ENCODE assay signal across 20 cellular contexts in the genomic region with DNA sequence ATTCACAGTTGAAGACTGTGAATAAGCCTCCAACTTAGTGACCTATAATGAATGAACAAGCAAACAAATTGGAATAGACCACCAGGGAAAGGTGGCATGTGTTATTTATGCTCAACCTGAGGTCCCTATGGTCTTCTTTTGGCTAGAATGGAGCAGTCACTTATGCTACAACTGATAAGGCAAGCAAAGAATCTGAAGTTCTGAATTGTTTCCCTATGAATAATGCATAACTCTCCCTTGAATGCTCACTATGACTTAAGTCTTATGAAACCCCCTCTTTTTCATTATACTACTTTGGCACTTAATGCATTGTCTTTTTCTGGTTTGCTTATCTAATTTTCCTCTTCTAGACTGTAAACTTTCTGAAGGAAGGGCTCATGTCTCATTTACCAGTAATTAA. TPM values are rescaled to one million over a fixed set of nuclear protein-coding genes. Genes with fewer than 3 reads are reported as not detected.
A peak's percentile ranks its signal among the peaks of the same experiment; 100 is the strongest.
DNase-seq lines count a peak whose midpoint lies in the region; ATAC-seq and TF ChIP-seq lines count a peak whose summit lies in the region.
"Had no signal": no experiment of that assay in that cellular context is flagged by ENCODE, and none has a peak within 500 bp of the region (broad histone marks: within the 10 kb centered on the region; RNA-seq: fewer than 3 reads in every experiment).

No MANE protein-coding gene starts in this region.

- H3K4me3 Mint-ChIP-seq in CD14-positive monocyte (no peak overlapping the region), T-cell (no peak overlapping the region)
- H3K4me3 Mint-ChIP-seq: activated CD4-positive, alpha-beta T cell treated with anti-CD3 and anti-CD28 coated beads, Interleukin-2, amount 10 ng/mL, durations not matched to agents 7 days and 5 days; endodermal cell; immature natural killer cell; mesothelial cell of epicardium; stimulated activated naive B cell treated with anti-CD40 and anti-IgM and Interleukin-4, amounts not matched to agents 10 μg/mL and 1 μg/mL and 100 μg/mL, for 72 hours had no signal

- H3K4me1 Mint-ChIP-seq in CD14-positive monocyte (peaks cover 27% of the 10 kb centered on the region), T-cell (peaks cover 0 to 3% (median 0%) of the 10 kb centered on the region in 3 donors)
- H3K4me1 Mint-ChIP-seq: immature natural killer cell; stimulated activated naive B cell treated with anti-CD40 and anti-IgM and Interleukin-4, amounts not matched to agents 10 μg/mL and 1 μg/mL and 100 μg/mL, for 72 hours had no signal

- CTCF ChIA-PET in AG04450 (lab: Charles Lee) (interaction anchor here (0.9 to 4.2 kb wide), 5 partner anchors 38 to 533 kb away, joined by 3 to 22 read pairs (median 9); no protein-coding TSS in a partner anchor), T-cell (lab: Charles Lee) (no interaction called here)

- DNase-seq in AG04450 (ENCODE audit: low read depth, low spot score) = no peak
- peak; percentile 38 for DNase-seq in M059J (ENCODE audit: low read depth)
- DNase-seq in epithelial cell of esophagus (ENCODE audit: low read depth) = peak; percentile 49
- no peak for DNase-seq in neuronal stem cell (ENCODE audit: low spot score)
- no peak for DNase-seq in CD14-positive monocyte (ENCODE audit: low spot score)
- DNase-seq in Karpas-422 = no peak
- DNase-seq in T-cell = no peak
- DNase-seq: activated CD4-positive, alpha-beta T cell treated with anti-CD3 and anti-CD28 coated beads, Interleukin-2, amount 10 ng/mL, durations not matched to agents 7 days and 5 days; activated T-cell treated with anti-CD3 and anti-CD28 coated beads for 4 hours; central memory CD4-positive, alpha-beta T cell; endodermal cell; immature natural killer cell; NCI-H1436; stimulated activated naive B cell treated with anti-CD40 and anti-IgM and Interleukin-4, amounts not matched to agents 10 μg/mL and 1 μg/mL and 100 μg/mL, for 72 hours had no signal

- H3K36me3 Mint-ChIP-seq in CD14-positive monocyte = no peaks in the 10 kb centered on the region
- no peaks in the 10 kb centered on the region for H3K36me3 Mint-ChIP-seq in T-cell
- H3K36me3 Mint-ChIP-seq: activated naive CD4-positive, alpha-beta T cell treated with anti-CD3 and anti-CD28 coated beads, Interleukin-2, amount 50 U/mL, for 72 hours; immature natural killer cell; mesothelial cell of epicardium; stimulated activated naive B cell treated with anti-CD40 and anti-IgM and Interleukin-4, amounts not matched to agents 10 μg/mL and 1 μg/mL and 100 μg/mL, for 72 hours had no signal

- intact Hi-C loops in CD14-positive monocyte (cut with micrococcal nuclease) = no loop called here

- H3K36me3 ChIP-seq in neuronal stem cell (replicated peaks in 1 of 2; ENCODE audit: control insufficient read depth in 2 of 2, insufficient read depth in 2 of 2, low read length in 2 of 2) = no peaks in the 10 kb centered on the region
- no peaks in the 10 kb centered on the region for H3K36me3 ChIP-seq in Karpas-422 (ENCODE audit: insufficient read depth, low read length)

- POLR2A ChIA-PET in AG04450 (lab: Yijun Ruan, JAX) (no interaction called here), T-cell (lab: Charles Lee) (no interaction called here)

- H3K9me3 ChIP-seq in AG04450 (ENCODE audit: control insufficient read depth, insufficient read depth, low read length) = no peaks in the 10 kb centered on the region
- no peaks in the 10 kb centered on the region for H3K9me3 ChIP-seq in neuronal stem cell (replicated peaks in 1 of 2; ENCODE audit: control insufficient read depth in 2 of 2, insufficient read depth in 1 of 2, low read depth in 1 of 2, low read length in 2 of 2)
- no peaks in the 10 kb centered on the region for H3K9me3 ChIP-seq in Karpas-422 (ENCODE audit: low read length)

- no peak overlapping the region for H2BK12ac ChIP-seq in neuronal stem cell (ENCODE audit: low read length)

- H2BK120ac ChIP-seq in neuronal stem cell (ENCODE audit: low read depth, low read length) = no peak overlapping the region

- H3K18ac ChIP-seq in neuronal stem cell (ENCODE audit: low read length) = no peak overlapping the region

- H3K4me1 ChIP-seq in neuronal stem cell (ENCODE audit: control insufficient read depth in 2 of 2, insufficient read depth in 1 of 2, low read depth in 1 of 2, low read length in 2 of 2) = peaks cover 0 to 7% of the 10 kb centered on the region in 2 donors
- H3K4me1 ChIP-seq in Karpas-422 (ENCODE audit: low read length) = peaks cover 3% of the 10 kb centered on the region; the same call in 1 of the 2 replicates

- H3K9me3 Mint-ChIP-seq in CD14-positive monocyte (no peaks in the 10 kb centered on the region), T-cell (no peaks in the 10 kb centered on the region)
- H3K9me3 Mint-ChIP-seq: activated CD4-positive, alpha-beta T cell treated with anti-CD3 and anti-CD28 coated beads, Interleukin-2, amount 10 ng/mL, durations not matched to agents 7 days and 5 days; activated naive CD4-positive, alpha-beta T cell treated with anti-CD3 and anti-CD28 coated beads, Interleukin-2, amount 50 U/mL, for 72 hours; endodermal cell; immature natural killer cell; mesothelial cell of epicardium; stimulated activated naive B cell treated with anti-CD40 and anti-IgM and Interleukin-4, amounts not matched to agents 10 μg/mL and 1 μg/mL and 100 μg/mL, for 72 hours had no signal

- H4K91ac ChIP-seq in neuronal stem cell (ENCODE audit: low read depth, low read length, poor library complexity) = no peak overlapping the region

- H3K4me3 ChIP-seq in AG04450 (ENCODE audit: low read depth, low read length) (no peak overlapping the region), epithelial cell of esophagus (ENCODE audit: low read length) (no peak overlapping the region), neuronal stem cell (ENCODE audit: low read length in 2 of 2) (no peak overlapping the region), Karpas-422 (ENCODE audit: low read length) (no peak overlapping the region)

- H3K4ac ChIP-seq in neuronal stem cell (ENCODE audit: low read length) = no peak overlapping the region

- H3K9me2 ChIP-seq in Karpas-422 (replicated peaks; ENCODE audit: insufficient read depth, low read length) = no peaks in the 10 kb centered on the region

- no peaks in the 10 kb centered on the region for H3K79me2 ChIP-seq in Karpas-422 (ENCODE audit: low read length)

- no peak overlapping the region for H2BK5ac ChIP-seq in neuronal stem cell (ENCODE audit: low read length)

- no peaks in the 10 kb centered on the region for H4K20me1 ChIP-seq in Karpas-422 (ENCODE audit: insufficient read depth, low read depth, low read length)

- no peaks in the 10 kb centered on the region for H3K79me1 ChIP-seq in neuronal stem cell (ENCODE audit: low read depth, low read length)

- H3K27me3 ChIP-seq in AG04450 (ENCODE audit: control insufficient read depth, insufficient read depth, low read length) (no peaks in the 10 kb centered on the region), neuronal stem cell (ENCODE audit: control insufficient read depth in 3 of 3, insufficient read depth in 3 of 3, low read depth in 1 of 3, low read length in 3 of 3) (no peaks in the 10 kb centered on the region), Karpas-422 (ENCODE audit: low read length) (no peaks in the 10 kb centered on the region)

- H3K4me2 ChIP-seq in neuronal stem cell (ENCODE audit: insufficient read depth, low read length, poor library complexity, severe bottlenecking) (no peak overlapping the region), Karpas-422 (ENCODE audit: low read depth, low read length, poor library complexity, severe bottlenecking) (no peak overlapping the region)
- H3K4me2 ChIP-seq: KMS-11 had no signal

- H2AFZ ChIP-seq in neuronal stem cell (ENCODE audit: low read length) = peak overlapping the region; percentile 18
- H2AFZ ChIP-seq in Karpas-422 (ENCODE audit: low read length) = no peak overlapping the region

- H3K9ac ChIP-seq in neuronal stem cell (ENCODE audit: low read depth, low read length, poor library complexity) (no peak overlapping the region), Karpas-422 (ENCODE audit: low read length) (no peak overlapping the region)
- H3K9ac ChIP-seq: KMS-11 had no signal

- H3K14ac ChIP-seq in neuronal stem cell (ENCODE audit: low read length) = no peak overlapping the region

- H4K8ac ChIP-seq in neuronal stem cell (ENCODE audit: low read depth, low read length) = no peak overlapping the region

- H3K27ac ChIP-seq in AG04450 (ENCODE audit: low read depth, low read length) = peak overlapping the region; percentile 42
- no peak overlapping the region for H3K27ac ChIP-seq in neuronal stem cell (replicated peaks; ENCODE audit: low read length)
- no peak overlapping the region for H3K27ac ChIP-seq in Karpas-422 (ENCODE audit: low read length)
- H3K27ac ChIP-seq: KMS-11 had no signal

- ATAC-seq in GM18870 (IDR thresholded peaks at IDR 0.05; ENCODE audit: unreplicated experiment) (no peak), T-cell (replicated peaks in 1 of 4) (no peak)
- ATAC-seq: activated naive CD4-positive, alpha-beta T cell treated with anti-CD3 and anti-CD28 coated beads, Interleukin-2, amount 50 U/mL, for 72 hours; stimulated activated naive B cell treated with anti-CD40 and anti-IgM and Interleukin-4, amounts not matched to agents 10 μg/mL and 1 μg/mL and 100 μg/mL, for 72 hours had no signal

- no peak overlapping the region for H3K23ac ChIP-seq in neuronal stem cell (ENCODE audit: low read depth, low read length, poor library complexity)

- TF ChIP-seq CTCF in AG04450 (IDR thresholded peaks at IDR 0.05; ENCODE audit: low read depth, low read length) = no peak
- TF ChIP-seq CTCF in epithelial cell of esophagus (IDR thresholded peaks at IDR 0.05; ENCODE audit: insufficient read depth, low read depth, low read length, missing control alignments) = no peak
- no peak for TF ChIP-seq CTCF in CD14-positive monocyte (IDR thresholded peaks at IDR 0.05)

- H3K27me3 Mint-ChIP-seq in CD14-positive monocyte (ENCODE audit: low read depth in 3 of 3) (peaks cover 0 to 2% (median 0%) of the 10 kb centered on the region in 3 donors), T-cell (peaks cover 13 to 30% of the 10 kb centered on the region in 2 donors)

- no peak overlapping the region for H2BK15ac ChIP-seq in neuronal stem cell (ENCODE audit: low read length)

- H3K27ac Mint-ChIP-seq in CD14-positive monocyte (no peak overlapping the region), T-cell (no peak overlapping the region)
- H3K27ac Mint-ChIP-seq: activated CD4-positive, alpha-beta T cell treated with anti-CD3 and anti-CD28 coated beads, Interleukin-2, amount 10 ng/mL, durations not matched to agents 7 days and 5 days; activated naive CD4-positive, alpha-beta T cell treated with anti-CD3 and anti-CD28 coated beads, Interleukin-2, amount 50 U/mL, for 72 hours; endodermal cell; immature natural killer cell; mesothelial cell of epicardium; stimulated activated naive B cell treated with anti-CD40 and anti-IgM and Interleukin-4, amounts not matched to agents 10 μg/mL and 1 μg/mL and 100 μg/mL, for 72 hours had no signal

- H2AK5ac ChIP-seq in neuronal stem cell (ENCODE audit: low read depth, low read length) = no peak overlapping the region

RNA-seq across cellular contexts. Expression of a gene that starts 2.6 kb away (rescaled TPM):
- polyA plus RNA-seq in AG04450 (2011; rRNA removed) = not detected in 2 replicates
- not detected in 2 replicates for polyA minus RNA-seq in AG04450 (2011; rRNA and poly(A)+ RNA removed)
- total RNA-seq in M059J (2014; rRNA removed; shearing (Covaris generic)) = not detected in 2 replicates
- polyA plus RNA-seq in neuronal stem cell (2013, experiment 1 of 2) = not detected
- polyA plus RNA-seq in neuronal stem cell (2013, experiment 2 of 2) = not detected
- not detected for polyA plus RNA-seq in CD14-positive monocyte
- total RNA-seq in Karpas-422 (2014; rRNA removed; shearing (Covaris generic); ENCODE audit: low replicate concordance) = not detected in 2 replicates
- not detected for total RNA-seq in T-cell
- total RNA-seq: activated CD4-positive, alpha-beta T cell treated with anti-CD3 and anti-CD28 coated beads, Interleukin-2, amount 10 ng/mL, durations not matched to agents 7 days and 5 days; activated naive CD4-positive, alpha-beta T cell treated with anti-CD3 and anti-CD28 coated beads, Interleukin-2, amount 50 U/mL, for 72 hours; endodermal cell; glomerular endothelial cell; mesothelial cell of epicardium; ureter had no signal
- polyA plus RNA-seq: immature natural killer cell had no signal

RNA-seq across cellular contexts. Expression of a gene that starts 49.7 kb away (rescaled TPM):
- polyA plus RNA-seq in AG04450 (2011; rRNA removed) (35.3 and 52.9 TPM in 2 replicates), CD14-positive monocyte (10 to 100 TPM; 56.1 to 65.6 TPM)
- 3.1 and 7.2 TPM in 2 replicates for polyA minus RNA-seq in AG04450 (2011; rRNA and poly(A)+ RNA removed)
- total RNA-seq in M059J (2014; rRNA removed; shearing (Covaris generic)) = 38.2 and 47.9 TPM in 2 replicates
- 93.6 TPM for polyA plus RNA-seq in neuronal stem cell (2013, experiment 1 of 2)
- 105 TPM for polyA plus RNA-seq in neuronal stem cell (2013, experiment 2 of 2)
- 26.7 and 38.7 TPM in 2 replicates for total RNA-seq in Karpas-422 (2014; rRNA removed; shearing (Covaris generic); ENCODE audit: low replicate concordance)
- 10 to 100 TPM; 40.9 to 62.1 (median 45.5) TPM for total RNA-seq in T-cell

RNA-seq across cellular contexts. Expression of a gene that starts 50.0 kb away (rescaled TPM):
- polyA plus RNA-seq in AG04450 (2011; rRNA removed) (34.4 and 48.4 TPM in 2 replicates), CD14-positive monocyte (10 to 100 TPM; 12.5 to 14.0 TPM)
- polyA minus RNA-seq in AG04450 (2011; rRNA and poly(A)+ RNA removed) = 36.5 and 58.8 TPM in 2 replicates
- total RNA-seq in M059J (2014; rRNA removed; shearing (Covaris generic)) = 9.7 and 12.2 TPM in 2 replicates
- 13.9 TPM for polyA plus RNA-seq in neuronal stem cell (2013, experiment 1 of 2)
- polyA plus RNA-seq in neuronal stem cell (2013, experiment 2 of 2) = 13.1 TPM
- total RNA-seq in Karpas-422 (2014; rRNA removed; shearing (Covaris generic); ENCODE audit: low replicate concordance) = 46.8 and 86.1 TPM in 2 replicates
- total RNA-seq in T-cell = 10 to 100 TPM; 43.5 to 49.9 (median 48.1) TPM

Comparison
In these comparisons a context has a peak if more than half of its experiments do, and no peak if none do; other contexts are left out.
1. DNase-seq: peak in M059J (single experiment) and epithelial cell of esophagus (single experiment); none in AG04450 (single experiment), neuronal stem cell (single experiment), CD14-positive monocyte (single experiment), Karpas-422 (single experiment) and T-cell (0 of 34).